Comparison of ENCODE assay signal across 27 cellular contexts in the genomic region with DNA sequence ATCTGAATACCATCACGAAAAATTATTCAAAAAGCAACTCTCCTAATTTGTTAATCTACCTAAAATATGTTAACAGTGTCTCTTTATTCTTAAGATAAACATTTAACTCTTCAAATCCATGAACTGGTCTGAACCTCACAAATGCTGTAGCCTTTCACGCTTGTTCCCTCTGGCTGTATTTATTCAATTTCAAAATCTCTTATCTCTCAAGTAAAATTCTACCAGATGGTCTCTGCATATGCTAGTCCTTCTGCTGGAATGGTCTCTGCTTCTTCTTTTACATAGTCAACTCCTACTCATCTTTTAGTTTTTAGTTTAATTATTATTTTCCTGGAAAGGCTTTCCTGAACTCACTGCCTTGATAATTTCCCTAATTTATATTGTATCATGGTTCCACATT.
"Had no signal": no experiment of that assay in that cellular context is flagged by ENCODE, and none has a peak within 500 bp of the region (broad histone marks: within the 10 kb centered on the region; RNA-seq: fewer than 3 reads in every experiment).

No MANE protein-coding gene starts in this region.

- H3K4me3 ChIP-seq: adrenal gland, body of pancreas, esophagus muscularis mucosa, gastrocnemius medialis, heart right ventricle had no signal

- H3K36me3 ChIP-seq: adrenal gland, esophagus muscularis mucosa, gastrocnemius medialis, heart right ventricle had no signal

- H3K27ac ChIP-seq: adrenal gland, body of pancreas, esophagus muscularis mucosa, foreskin keratinocyte, gastrocnemius medialis, heart right ventricle had no signal

- DNase-seq: activated CD4-positive, alpha-beta memory T cell treated with anti-CD3 and anti-CD28 coated beads, Interleukin-2, amount 10 ng/mL, durations not matched to agents 7 days and 5 days; activated CD4-positive, alpha-beta T cell treated with anti-CD3 and anti-CD28 coated beads for 36 hours; activated CD4-positive, alpha-beta T cell treated with anti-CD3 and anti-CD28 coated beads, Interleukin-2, amount 10 ng/mL, durations not matched to agents 7 days and 5 days; activated CD4-positive, alpha-beta T cell treated with anti-CD3 and anti-CD28 coated beads, Interleukin-2, amount 50 U/mL, for 4 hours; activated CD4-positive, CD25-positive, alpha-beta regulatory T cell; activated CD4-positive, CD25-positive, alpha-beta regulatory T cell treated with anti-CD3 and anti-CD28 coated beads, Interleukin-2, amount 50 U/mL, for 72 hours; activated CD8-positive, alpha-beta memory T cell treated with anti-CD3 and anti-CD28 coated beads, Interleukin-2, amount 50 U/mL, for 48 hours; activated effector memory CD4-positive, alpha-beta T cell treated with Interleukin-2 at 50 U/mL for 16 hours; activated gamma-delta T cell treated with Interleukin-2 at 50 U/mL for 16 hours; activated naive CD4-positive, alpha-beta T cell treated with anti-CD3 and anti-CD28 coated beads for 36 hours; activated naive CD8-positive, alpha-beta T cell treated with anti-CD3 and anti-CD28 coated beads for 36 hours; activated naive CD8-positive, alpha-beta T cell treated with anti-CD3 and anti-CD28 coated beads, Interleukin-2, amount 50 U/mL, for 24 hours; activated T-cell treated with anti-CD3 and anti-CD28 coated beads, Interleukin-2, amount 50 U/mL, for 4 hours; adrenal gland; aorta; body of pancreas; caudate nucleus; cortex of kidney; dermis blood vessel endothelial cell; effector CD4-positive, alpha-beta T cell; effector memory CD8-positive, alpha-beta T cell; erythroblast; foreskin keratinocyte; gastrocnemius medialis; heart right ventricle; T-helper 17 cell had no signal

- H3K27me3 ChIP-seq: adrenal gland, body of pancreas, esophagus muscularis mucosa, foreskin keratinocyte, gastrocnemius medialis, heart right ventricle had no signal

- H3K9me3 ChIP-seq: body of pancreas, esophagus muscularis mucosa, gastrocnemius medialis had no signal

- H3K4me1 ChIP-seq: adrenal gland, body of pancreas, esophagus muscularis mucosa, foreskin keratinocyte, gastrocnemius medialis, heart right ventricle had no signal
